Comparison of ENCODE assay signal across 1 cellular context in genomic region chr9:137086531-137087408, GRCh38.
TF ChIP-seq lines count a peak whose summit lies in the region.

Gene MAN1B1 (plus strand): TSS chr9:137086985. CDS start chr9:137087000, 15 bp downstream.

TF ChIP-seq in GM12878, 131 proteins besides CTCF, POLR2A, EP300 and RAD21 (continued from another document and continues in another):
- TF ChIP-seq CUX1 (IDR thresholded peaks at IDR 0.05; ENCODE audit: insufficient replicate concordance, low read depth, low read length) = no peak
- no peak for TF ChIP-seq MTA2 (IDR thresholded peaks at IDR 0.05; ENCODE audit: low read depth)
- 0 out of 2 replicates have a peak, but pooled peaks have one; percentile 17 for TF ChIP-seq NR2F1 (conservative IDR thresholded peaks at IDR 0.05)
- TF ChIP-seq RCOR1 (conservative IDR thresholded peaks at IDR 0.05; ENCODE audit: low read depth, low read length) = no peak
- TF ChIP-seq EZH2 (IDR thresholded peaks at IDR 0.05; ENCODE audit: borderline replicate concordance, control insufficient read depth, low read depth, low read length) = no peak
- TF ChIP-seq ASH2L (IDR thresholded peaks at IDR 0.05; ENCODE audit: borderline replicate concordance, low read depth) = no peak
- TF ChIP-seq BCLAF1 (IDR thresholded peaks at IDR 0.05) = no peak
- no peak for TF ChIP-seq TCF7 (IDR thresholded peaks at IDR 0.05; ENCODE audit: borderline replicate concordance)
- peak; percentile 85 for TF ChIP-seq FOXK2 (IDR thresholded peaks at IDR 0.05)
- 0 out of 2 replicates have a peak, but pooled peaks have one; percentile 73 for TF ChIP-seq STAT1 (conservative IDR thresholded peaks at IDR 0.05)
- no peak for TF ChIP-seq GABPA (IDR thresholded peaks at IDR 0.05; ENCODE audit: low read depth)
- TF ChIP-seq TAF1 (IDR thresholded peaks at IDR 0.05; ENCODE audit: borderline replicate concordance, low read depth, low read length) = peak; percentile 72
- TF ChIP-seq, protein P1, sequence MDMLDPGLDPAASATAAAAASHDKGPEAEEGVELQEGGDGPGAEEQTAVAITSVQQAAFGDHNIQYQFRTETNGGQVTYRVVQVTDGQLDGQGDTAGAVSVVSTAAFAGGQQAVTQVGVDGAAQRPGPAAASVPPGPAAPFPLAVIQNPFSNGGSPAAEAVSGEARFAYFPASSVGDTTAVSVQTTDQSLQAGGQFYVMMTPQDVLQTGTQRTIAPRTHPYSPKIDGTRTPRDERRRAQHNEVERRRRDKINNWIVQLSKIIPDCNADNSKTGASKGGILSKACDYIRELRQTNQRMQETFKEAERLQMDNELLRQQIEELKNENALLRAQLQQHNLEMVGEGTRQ (IDR thresholded peaks at IDR 0.05; ENCODE audit: borderline replicate concordance, low read depth, low read length) = peak; percentile 74
- no peak for TF ChIP-seq MTA3 (IDR thresholded peaks at IDR 0.05; ENCODE audit: borderline replicate concordance, low read length)
- no peak for TF ChIP-seq NFIC (IDR thresholded peaks at IDR 0.05; ENCODE audit: low read depth, low read length)
- TF ChIP-seq MLLT1 (IDR thresholded peaks at IDR 0.05) = no peak
- TF ChIP-seq CHD2 (IDR thresholded peaks at IDR 0.05; ENCODE audit: borderline replicate concordance, low read depth, low read length) = 0 out of 2 replicates have a peak, but pooled peaks have one; percentile 21
- TF ChIP-seq MAX (IDR thresholded peaks at IDR 0.05; ENCODE audit: low read depth, low read length) = peak; percentile 93
- TF ChIP-seq YBX1 (IDR thresholded peaks at IDR 0.05) = no peak
- TF ChIP-seq, protein P2, sequence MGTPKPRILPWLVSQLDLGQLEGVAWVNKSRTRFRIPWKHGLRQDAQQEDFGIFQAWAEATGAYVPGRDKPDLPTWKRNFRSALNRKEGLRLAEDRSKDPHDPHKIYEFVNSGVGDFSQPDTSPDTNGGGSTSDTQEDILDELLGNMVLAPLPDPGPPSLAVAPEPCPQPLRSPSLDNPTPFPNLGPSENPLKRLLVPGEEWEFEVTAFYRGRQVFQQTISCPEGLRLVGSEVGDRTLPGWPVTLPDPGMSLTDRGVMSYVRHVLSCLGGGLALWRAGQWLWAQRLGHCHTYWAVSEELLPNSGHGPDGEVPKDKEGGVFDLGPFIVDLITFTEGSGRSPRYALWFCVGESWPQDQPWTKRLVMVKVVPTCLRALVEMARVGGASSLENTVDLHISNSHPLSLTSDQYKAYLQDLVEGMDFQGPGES (IDR thresholded peaks at IDR 0.05) = no peak
- TF ChIP-seq ZBTB4 (CRISPR knock-in tag; IDR thresholded peaks at IDR 0.05) = no peak
- no peak; the same call in 1 of the 2 replicates for TF ChIP-seq NBN (IDR thresholded peaks at IDR 0.05)
- TF ChIP-seq BHLHE40 (IDR thresholded peaks at IDR 0.05; ENCODE audit: borderline replicate concordance in 1 of 2, low read depth in 2 of 2, low read length in 1 of 2) = peak; percentile 35 to 64; a peak in 3 of 4 replicates
- TF ChIP-seq ZNF687 (IDR thresholded peaks at IDR 0.05) = peak; percentile 40; the same call in 1 of the 2 replicates
- TF ChIP-seq ZNF274 (IDR thresholded peaks at IDR 0.05; ENCODE audit: insufficient read depth, insufficient read length) = no peak
- no peak for TF ChIP-seq NR2C1 (IDR thresholded peaks at IDR 0.05)
- peak; percentile 63 for TF ChIP-seq KLF5 (IDR thresholded peaks at IDR 0.05; ENCODE audit: partially characterized antibody)
- TF ChIP-seq PBX3 (IDR thresholded peaks at IDR 0.05; ENCODE audit: insufficient replicate concordance, low read depth, low read length) = peak; percentile 83
- no peak for TF ChIP-seq CEBPZ (IDR thresholded peaks at IDR 0.05; ENCODE audit: low read depth, low read length)
